2 cellular contexts compared by ENCODE assay signal in the genomic region with DNA sequence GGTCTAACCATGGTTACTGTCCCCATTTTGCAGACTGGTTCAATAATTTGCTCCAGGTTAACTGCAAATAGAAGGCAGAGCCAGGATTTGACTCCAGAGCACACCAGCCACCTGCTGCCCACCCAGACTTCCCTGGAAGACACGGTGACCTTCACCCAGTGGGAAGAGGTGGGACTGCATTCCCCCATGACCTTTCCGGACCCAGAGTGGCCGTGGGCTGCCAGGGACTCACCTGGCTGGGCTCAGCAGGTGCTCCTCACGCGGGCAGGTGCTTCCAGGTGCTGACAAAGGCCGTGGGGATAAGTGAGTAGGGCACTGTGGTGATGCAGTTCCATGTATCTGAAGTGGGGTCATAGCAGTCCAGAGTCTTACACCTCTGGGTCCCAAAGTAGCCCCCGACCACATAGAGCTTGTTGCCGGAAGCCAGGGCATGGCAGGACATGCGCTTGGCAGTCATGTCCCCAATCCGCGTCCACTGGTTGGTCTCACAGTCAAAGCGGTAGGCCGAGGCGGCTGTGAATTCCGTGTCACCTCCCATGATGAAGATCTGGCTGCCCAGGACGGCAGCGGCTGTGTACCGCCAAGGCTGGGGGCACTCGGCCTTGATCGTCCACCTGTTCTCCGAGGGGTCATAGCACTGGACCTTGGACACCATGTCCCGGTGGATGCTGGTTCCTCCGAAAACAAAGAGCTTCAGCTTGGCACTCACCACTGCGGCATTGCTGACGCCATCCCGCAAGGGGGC.
TF ChIP-seq lines count a peak whose summit lies in the region.

No MANE protein-coding gene starts in this region.

TF ChIP-seq in WTC11, 78 proteins besides CTCF, POLR2A, EP300 and RAD21 (continued from another document and continues in another):
- TF ChIP-seq OVOL2 (CRISPR knock-in tag; IDR thresholded peaks at IDR 0.05; ENCODE audit: borderline replicate concordance) = no peak
- TF ChIP-seq, protein P1, sequence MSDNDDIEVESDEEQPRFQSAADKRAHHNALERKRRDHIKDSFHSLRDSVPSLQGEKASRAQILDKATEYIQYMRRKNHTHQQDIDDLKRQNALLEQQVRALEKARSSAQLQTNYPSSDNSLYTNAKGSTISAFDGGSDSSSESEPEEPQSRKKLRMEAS (CRISPR knock-in tag; IDR thresholded peaks at IDR 0.05) = no peak
- TF ChIP-seq ZSCAN18 (CRISPR knock-in tag; IDR thresholded peaks at IDR 0.05) = no peak
- TF ChIP-seq, protein P2, sequence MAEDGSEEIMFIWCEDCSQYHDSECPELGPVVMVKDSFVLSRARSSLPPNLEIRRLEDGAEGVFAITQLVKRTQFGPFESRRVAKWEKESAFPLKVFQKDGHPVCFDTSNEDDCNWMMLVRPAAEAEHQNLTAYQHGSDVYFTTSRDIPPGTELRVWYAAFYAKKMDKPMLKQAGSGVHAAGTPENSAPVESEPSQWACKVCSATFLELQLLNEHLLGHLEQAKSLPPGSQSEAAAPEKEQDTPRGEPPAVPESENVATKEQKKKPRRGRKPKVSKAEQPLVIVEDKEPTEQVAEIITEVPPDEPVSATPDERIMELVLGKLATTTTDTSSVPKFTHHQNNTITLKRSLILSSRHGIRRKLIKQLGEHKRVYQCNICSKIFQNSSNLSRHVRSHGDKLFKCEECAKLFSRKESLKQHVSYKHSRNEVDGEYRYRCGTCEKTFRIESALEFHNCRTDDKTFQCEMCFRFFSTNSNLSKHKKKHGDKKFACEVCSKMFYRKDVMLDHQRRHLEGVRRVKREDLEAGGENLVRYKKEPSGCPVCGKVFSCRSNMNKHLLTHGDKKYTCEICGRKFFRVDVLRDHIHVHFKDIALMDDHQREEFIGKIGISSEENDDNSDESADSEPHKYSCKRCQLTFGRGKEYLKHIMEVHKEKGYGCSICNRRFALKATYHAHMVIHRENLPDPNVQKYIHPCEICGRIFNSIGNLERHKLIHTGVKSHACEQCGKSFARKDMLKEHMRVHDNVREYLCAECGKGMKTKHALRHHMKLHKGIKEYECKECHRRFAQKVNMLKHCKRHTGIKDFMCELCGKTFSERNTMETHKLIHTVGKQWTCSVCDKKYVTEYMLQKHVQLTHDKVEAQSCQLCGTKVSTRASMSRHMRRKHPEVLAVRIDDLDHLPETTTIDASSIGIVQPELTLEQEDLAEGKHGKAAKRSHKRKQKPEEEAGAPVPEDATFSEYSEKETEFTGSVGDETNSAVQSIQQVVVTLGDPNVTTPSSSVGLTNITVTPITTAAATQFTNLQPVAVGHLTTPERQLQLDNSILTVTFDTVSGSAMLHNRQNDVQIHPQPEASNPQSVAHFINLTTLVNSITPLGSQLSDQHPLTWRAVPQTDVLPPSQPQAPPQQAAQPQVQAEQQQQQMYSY (CRISPR knock-in tag; IDR thresholded peaks at IDR 0.05) = no peak
- TF ChIP-seq ZNF121 (CRISPR knock-in tag; IDR thresholded peaks at IDR 0.05) = no peak
- TF ChIP-seq TCF7 (CRISPR knock-in tag; IDR thresholded peaks at IDR 0.05; ENCODE audit: low read depth) = 0 out of 2 replicates have a peak, but pooled peaks have one; percentile 28
- no peak for TF ChIP-seq PRRX2 (CRISPR knock-in tag; IDR thresholded peaks at IDR 0.05)
- no peak for TF ChIP-seq TEAD4 (CRISPR knock-in tag; IDR thresholded peaks at IDR 0.05)
- no peak for TF ChIP-seq ZNF532 (CRISPR knock-in tag; IDR thresholded peaks at IDR 0.05; ENCODE audit: borderline replicate concordance)
- no peak for TF ChIP-seq ZNF671 (CRISPR knock-in tag; IDR thresholded peaks at IDR 0.05)
- no peak for TF ChIP-seq ZNF138 (CRISPR knock-in tag; conservative IDR thresholded peaks at IDR 0.05)
- no peak for TF ChIP-seq ATF6 (CRISPR knock-in tag; IDR thresholded peaks at IDR 0.05)

TF ChIP-seq in liver, 16 proteins besides CTCF, POLR2A, EP300 and RAD21 (continued from another document):
- no peak for TF ChIP-seq REST (IDR thresholded peaks at IDR 0.05)
- TF ChIP-seq, protein P3, sequence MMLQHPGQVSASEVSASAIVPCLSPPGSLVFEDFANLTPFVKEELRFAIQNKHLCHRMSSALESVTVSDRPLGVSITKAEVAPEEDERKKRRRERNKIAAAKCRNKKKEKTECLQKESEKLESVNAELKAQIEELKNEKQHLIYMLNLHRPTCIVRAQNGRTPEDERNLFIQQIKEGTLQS (IDR thresholded peaks at IDR 0.05) = no peak
- no peak for TF ChIP-seq TAF1 (conservative IDR thresholded peaks at IDR 0.05)
- TF ChIP-seq HNF4A (conservative IDR thresholded peaks at IDR 0.05) = peak; percentile 14 to 26
- no peak for TF ChIP-seq YY1 (IDR thresholded peaks at IDR 0.05)
- TF ChIP-seq, protein P1 (IDR thresholded peaks at IDR 0.05) = no peak
